8 cellular contexts compared by ENCODE assay signal in the genomic region with DNA sequence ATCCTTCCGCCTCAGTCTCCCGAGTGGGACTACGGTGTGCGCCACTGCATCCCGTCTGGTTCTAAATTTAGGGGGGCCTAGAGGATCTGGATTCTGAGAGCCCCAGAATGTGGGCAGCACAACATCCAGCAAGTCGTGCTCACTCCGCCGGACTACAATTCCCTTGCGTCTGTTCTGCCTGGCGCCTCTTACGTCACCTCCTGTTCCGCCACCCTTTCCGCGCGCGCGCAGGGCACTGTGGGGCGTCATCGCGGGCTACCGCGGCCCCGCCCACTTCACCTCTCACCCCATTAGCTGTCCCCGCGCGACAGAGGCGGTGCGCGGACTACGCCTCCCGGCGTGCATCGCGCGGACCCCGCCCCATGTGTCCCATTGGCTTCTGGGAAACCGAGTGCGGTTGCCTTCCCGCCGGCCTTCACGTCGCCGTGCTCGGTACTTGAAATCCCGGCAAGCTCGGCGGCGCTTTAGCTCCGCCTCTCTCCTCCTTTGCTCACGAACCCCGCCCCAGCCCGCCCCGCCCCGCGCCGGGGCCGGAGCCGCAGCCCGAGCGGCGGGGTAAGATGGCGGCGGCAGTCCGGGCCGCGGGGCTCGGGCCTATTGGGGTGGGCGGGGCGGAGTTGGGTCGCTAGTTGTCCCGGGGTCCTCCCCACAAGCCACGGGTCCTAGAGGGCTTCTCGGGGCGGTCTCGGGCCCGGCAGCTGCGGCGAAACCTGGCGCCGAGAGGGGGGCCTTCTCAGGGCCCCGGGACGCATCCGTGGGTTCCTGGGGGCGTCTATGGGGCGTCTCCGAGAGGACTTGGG. TPM values are rescaled to one million over a fixed set of nuclear protein-coding genes. Genes with fewer than 3 reads are reported as not detected.
DNase-seq lines count a peak whose midpoint lies in the region; ATAC-seq and TF ChIP-seq lines count a peak whose summit lies in the region.

A gene with protein sequence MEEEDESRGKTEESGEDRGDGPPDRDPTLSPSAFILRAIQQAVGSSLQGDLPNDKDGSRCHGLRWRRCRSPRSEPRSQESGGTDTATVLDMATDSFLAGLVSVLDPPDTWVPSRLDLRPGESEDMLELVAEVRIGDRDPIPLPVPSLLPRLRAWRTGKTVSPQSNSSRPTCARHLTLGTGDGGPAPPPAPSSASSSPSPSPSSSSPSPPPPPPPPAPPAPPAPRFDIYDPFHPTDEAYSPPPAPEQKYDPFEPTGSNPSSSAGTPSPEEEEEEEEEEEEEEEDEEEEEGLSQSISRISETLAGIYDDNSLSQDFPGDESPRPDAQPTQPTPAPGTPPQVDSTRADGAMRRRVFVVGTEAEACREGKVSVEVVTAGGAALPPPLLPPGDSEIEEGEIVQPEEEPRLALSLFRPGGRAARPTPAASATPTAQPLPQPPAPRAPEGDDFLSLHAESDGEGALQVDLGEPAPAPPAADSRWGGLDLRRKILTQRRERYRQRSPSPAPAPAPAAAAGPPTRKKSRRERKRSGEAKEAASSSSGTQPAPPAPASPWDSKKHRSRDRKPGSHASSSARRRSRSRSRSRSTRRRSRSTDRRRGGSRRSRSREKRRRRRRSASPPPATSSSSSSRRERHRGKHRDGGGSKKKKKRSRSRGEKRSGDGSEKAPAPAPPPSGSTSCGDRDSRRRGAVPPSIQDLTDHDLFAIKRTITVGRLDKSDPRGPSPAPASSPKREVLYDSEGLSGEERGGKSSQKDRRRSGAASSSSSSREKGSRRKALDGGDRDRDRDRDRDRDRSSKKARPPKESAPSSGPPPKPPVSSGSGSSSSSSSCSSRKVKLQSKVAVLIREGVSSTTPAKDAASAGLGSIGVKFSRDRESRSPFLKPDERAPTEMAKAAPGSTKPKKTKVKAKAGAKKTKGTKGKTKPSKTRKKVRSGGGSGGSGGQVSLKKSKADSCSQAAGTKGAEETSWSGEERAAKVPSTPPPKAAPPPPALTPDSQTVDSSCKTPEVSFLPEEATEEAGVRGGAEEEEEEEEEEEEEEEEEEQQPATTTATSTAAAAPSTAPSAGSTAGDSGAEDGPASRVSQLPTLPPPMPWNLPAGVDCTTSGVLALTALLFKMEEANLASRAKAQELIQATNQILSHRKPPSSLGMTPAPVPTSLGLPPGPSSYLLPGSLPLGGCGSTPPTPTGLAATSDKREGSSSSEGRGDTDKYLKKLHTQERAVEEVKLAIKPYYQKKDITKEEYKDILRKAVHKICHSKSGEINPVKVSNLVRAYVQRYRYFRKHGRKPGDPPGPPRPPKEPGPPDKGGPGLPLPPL (plus strand): TSS at position 522 of the 800 bp plus-strand sequence. CDS start 2,818 bp downstream, outside the sequence.

- H3K4me1 Mint-ChIP-seq in activated naive CD8-positive, alpha-beta T cell treated with anti-CD3 and anti-CD28 coated beads, Interleukin-2, amount 50 U/mL, for 24 hours: peaks cover 47% of the 10 kb centered on the region

- TF ChIP-seq POLR2A in ovary (IDR thresholded peaks at IDR 0.05) (peak; percentile 93), thyroid gland (IDR thresholded peaks at IDR 0.05) (peak; percentile 83 to 86)

- H3K36me3 ChIP-seq in ovary: no peaks in the 10 kb centered on the region
- peaks cover 6% of the 10 kb centered on the region in 2 donors for H3K36me3 ChIP-seq in thyroid gland

- H3K27me3 ChIP-seq in ovary: no peaks in the 10 kb centered on the region
- no peaks in the 10 kb centered on the region for H3K27me3 ChIP-seq in thyroid gland

- peak within 1 kb of the TSS; percentile 99 for H3K27ac Mint-ChIP-seq in activated naive CD8-positive, alpha-beta T cell treated with anti-CD3 and anti-CD28 coated beads, Interleukin-2, amount 50 U/mL, for 24 hours

- no peaks in the 10 kb centered on the region for H3K9me3 ChIP-seq in ovary
- H3K9me3 ChIP-seq in thyroid gland: no peaks in the 10 kb centered on the region

- H3K4me1 ChIP-seq in ovary (ENCODE audit: insufficient read depth) (peaks cover 12% of the 10 kb centered on the region), thyroid gland (peaks cover 25 to 51% of the 10 kb centered on the region in 2 donors)

- peak; percentile 67 for ATAC-seq in HG02759 (IDR thresholded peaks at IDR 0.05; ENCODE audit: unreplicated experiment)
- ATAC-seq in activated naive CD8-positive, alpha-beta T cell treated with anti-CD3 and anti-CD28 coated beads, Interleukin-2, amount 50 U/mL, for 24 hours: peak; percentile 55
- peak; percentile 84 for ATAC-seq in Right ventricle myocardium inferior

- H3K4me3 Mint-ChIP-seq in activated naive CD8-positive, alpha-beta T cell treated with anti-CD3 and anti-CD28 coated beads, Interleukin-2, amount 50 U/mL, for 24 hours: peak within 1 kb of the TSS; percentile 98

- no peak for TF ChIP-seq CTCF in GM12864 (IDR thresholded peaks at IDR 0.05; ENCODE audit: low read depth, low read length, missing control alignments)
- TF ChIP-seq CTCF in ovary (IDR thresholded peaks at IDR 0.05): no peak
- no peak for TF ChIP-seq CTCF in thyroid gland (IDR thresholded peaks at IDR 0.05)

- WGBS in ovary, 3 donors: 0 to 1% (median 1%) methylated on average over 49 to 86 of the region's 86 CpGs
- WGBS in thyroid gland, 2 donors: 0% methylated on average over 19 to 40 of the region's 86 CpGs

- DNase-seq in GM12864 (ENCODE audit: low read depth) (peak; percentile 98), NCI-H1417 treated with DMSO at 0.1 percent for 48 hours (lab: John Stamatoyannopoulos, UW) (peak; percentile 90), SW480 (ENCODE audit: low spot score) (peak; percentile 100), Right ventricle myocardium inferior (ENCODE audit: missing footprints) (peak; percentile 100), ovary (peak; percentile 99 to 100 (median 99)), thyroid gland (peak; percentile 99 to 100)
- DNase-seq in activated naive CD8-positive, alpha-beta T cell treated with anti-CD3 and anti-CD28 coated beads, Interleukin-2, amount 50 U/mL, for 24 hours: peak; percentile 99

- H3K27me3 Mint-ChIP-seq in activated naive CD8-positive, alpha-beta T cell treated with anti-CD3 and anti-CD28 coated beads, Interleukin-2, amount 50 U/mL, for 24 hours: peaks cover 2% of the 10 kb centered on the region

- H3K9me3 Mint-ChIP-seq in activated naive CD8-positive, alpha-beta T cell treated with anti-CD3 and anti-CD28 coated beads, Interleukin-2, amount 50 U/mL, for 24 hours: no peaks in the 10 kb centered on the region

- H3K4me3 ChIP-seq in GM12864 (ENCODE audit: low read depth, low read length): peak within 1 kb of the TSS; percentile 95
- H3K4me3 ChIP-seq in ovary: peak within 1 kb of the TSS; percentile 93
- H3K4me3 ChIP-seq in thyroid gland (replicated peaks in 1 of 3): peak within 1 kb of the TSS; percentile 47 to 90 (median 75)

- intact Hi-C loops in Right ventricle myocardium inferior (cut with DNase I) (loop anchor here (2.0 to 5.0 kb wide), 3 partner anchors 35 to 190 kb away; a partner anchor contains a TSS), ovary (cut with DNase I) (loop anchor here in 1 of 4 donors (2.0 to 5.0 kb wide), 2 partner anchors 23 to 35 kb away; a partner anchor contains a TSS), thyroid gland (cut with DNase I) (no loop called here)

- peak; percentile 98 for TF ChIP-seq EP300 in ovary (IDR thresholded peaks at IDR 0.05)

- H3K36me3 Mint-ChIP-seq in activated naive CD8-positive, alpha-beta T cell treated with anti-CD3 and anti-CD28 coated beads, Interleukin-2, amount 50 U/mL, for 24 hours (ENCODE audit: low read depth): peaks cover 15% of the 10 kb centered on the region

- H3K27ac ChIP-seq in ovary (peak within 1 kb of the TSS; percentile 98 to 100), thyroid gland (peak within 1 kb of the TSS; percentile 95 to 98 (median 96))

RNA-seq across cellular contexts. Expression of the gene that starts here (rescaled TPM):
- total RNA-seq in Right ventricle myocardium inferior (42.5 TPM), ovary (10 to 100 TPM; 14.9 to 94.6 (median 68.8) TPM), thyroid gland (10 to 100 TPM; 17.5 to 38.4 (median 25.8) TPM)
- 10 to 100 TPM in 1 of 2 donors, 1 to 10 TPM in 1; 3.3 to 29.1 TPM for polyA plus RNA-seq in ovary

Comparison
In these comparisons a context has a peak if more than half of its experiments do, and no peak if none do; other contexts are left out.
1. Peak in every context shown above with its lines: DNase-seq, ATAC-seq, H3K4me3 ChIP-seq and H3K27ac ChIP-seq.